ENCODE assay signal across 22 cellular contexts in the genomic region with DNA sequence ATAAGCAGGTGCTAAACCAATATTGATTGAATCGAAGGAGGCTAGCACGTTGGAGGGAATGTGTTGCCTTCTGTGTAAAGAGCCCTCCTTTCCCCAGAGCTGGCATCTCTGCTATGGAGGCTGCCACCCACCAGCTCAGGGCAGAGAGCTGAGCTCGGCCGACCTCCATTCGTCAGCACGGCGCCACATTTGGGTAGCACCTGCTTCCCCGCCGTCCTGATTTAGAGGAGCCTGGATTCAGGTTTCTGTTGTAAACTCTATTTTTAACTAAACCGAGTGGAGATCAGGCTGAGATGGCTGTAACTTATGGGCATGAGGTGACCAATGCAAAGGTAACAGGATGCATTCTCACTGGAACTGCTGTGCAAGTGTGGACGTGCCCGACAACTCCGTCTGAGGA.
"Had no signal": no experiment of that assay in that cellular context is flagged by ENCODE, and none has a peak within 500 bp of the region (broad histone marks: within the 10 kb centered on the region; RNA-seq: fewer than 3 reads in every experiment).

No MANE protein-coding gene starts in this region.

- H3K4me1 ChIP-seq: pancreas, prostate gland had no signal

- H3K27ac ChIP-seq: brain microvascular endothelial cell, gastroesophageal sphincter, pancreas, prostate gland, transverse colon had no signal

- H3K27me3 ChIP-seq: brain microvascular endothelial cell, gastroesophageal sphincter, pancreas, stomach, transverse colon had no signal

- H3K4me3 ChIP-seq: gastroesophageal sphincter, lung, pancreas, prostate gland, stomach, transverse colon had no signal

- DNase-seq: activated CD4-positive, alpha-beta T cell treated with anti-CD3 and anti-CD28 coated beads for 4 hours; activated CD4-positive, alpha-beta T cell treated with anti-CD3 and anti-CD28 coated beads, Interleukin-2, amount 50 U/mL, for 48 hours; activated CD8-positive, alpha-beta memory T cell treated with anti-CD3 and anti-CD28 coated beads for 24 hours; activated effector memory CD4-positive, alpha-beta T cell treated with Interleukin-2 at 50 U/mL for 16 hours; activated naive CD4-positive, alpha-beta T cell treated with Interleukin-2 at 50 U/mL for 16 hours; brain microvascular endothelial cell; central memory CD4-positive, alpha-beta T cell; dermis blood vessel endothelial cell; effector CD8-positive, alpha-beta T cell; mesendoderm; pancreas; stimulated activated CD4-positive, alpha-beta T cell treated with anti-CD3 and anti-CD28 coated beads, Interleukin-15, amount 100 ng/mL, for 24 hours; stimulated activated CD4-positive, alpha-beta T cell treated with anti-CD3 and anti-CD28 coated beads, Interleukin-2, amount 100 ng/mL, for 24 hours; stimulated activated naive B cell treated with anti-CD40 and anti-IgM and Interleukin-4, amounts not matched to agents 10 μg/mL and 1 μg/mL and 100 μg/mL, for 72 hours; stomach; T-cell; transverse colon had no signal

- H3K9me3 ChIP-seq: gastroesophageal sphincter, pancreas, prostate gland, stomach, transverse colon had no signal

- H3K36me3 ChIP-seq: brain microvascular endothelial cell, gastroesophageal sphincter, pancreas, prostate gland, stomach, transverse colon had no signal

- ATAC-seq: gastroesophageal sphincter; left lobe of liver; natural killer cell treated with Interleukin-12 subunit alpha and Interleukin-12 subunit beta and Interleukin-15 and Interleukin-18, amount 100 ng/mL, for 72 hours; pancreas; stimulated activated naive B cell treated with anti-CD40 and anti-IgM and Interleukin-4, amounts not matched to agents 10 μg/mL and 1 μg/mL and 100 μg/mL, for 72 hours; T-cell had no signal
